8 cellular contexts compared by ENCODE assay signal in the genomic region with DNA sequence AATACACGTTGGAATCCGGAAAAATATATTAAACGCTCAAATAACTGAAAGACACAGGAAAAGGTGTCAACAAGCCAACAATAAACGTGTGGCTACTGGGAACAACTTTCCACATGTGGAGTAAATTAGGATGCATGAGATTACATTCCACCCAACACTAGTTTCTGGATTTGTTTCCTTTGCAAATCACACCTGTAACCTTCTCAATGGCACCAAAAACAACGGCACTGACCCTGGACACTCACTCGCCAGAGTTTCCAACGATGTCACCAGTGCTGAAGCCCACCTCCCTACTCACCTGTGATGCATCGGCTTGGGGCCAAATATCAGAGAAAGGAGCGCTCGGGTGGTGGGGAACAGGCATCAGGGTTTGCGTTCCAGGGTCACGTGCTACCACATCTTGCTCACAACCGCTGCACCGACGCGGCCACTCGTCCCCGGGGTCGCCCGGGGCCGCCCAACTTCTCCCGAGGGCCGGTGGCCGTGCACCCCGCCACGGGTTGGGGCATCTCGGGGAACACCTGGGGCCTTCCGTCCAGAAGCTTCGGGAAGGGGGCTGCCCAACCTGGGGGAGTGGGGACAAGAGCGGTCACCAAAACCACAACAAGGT. TPM values are rescaled to one million over a fixed set of nuclear protein-coding genes. Genes with fewer than 3 reads are reported as not detected.
DNase-seq lines count a peak whose midpoint lies in the region; ATAC-seq and TF ChIP-seq lines count a peak whose summit lies in the region.

No MANE protein-coding gene starts in this region.

- peak; percentile 47 for DNase-seq in GM10266 (ENCODE audit: extremely low spot score)
- peak; percentile 69 for DNase-seq in H7
- DNase-seq in M059J (ENCODE audit: low read depth), result peak; percentile 14
- DNase-seq in activated CD4-positive, alpha-beta T cell treated with anti-CD3 and anti-CD28 coated beads, Interleukin-2, amount 50 U/mL, for 48 hours, result peak; percentile 37 to 49
- DNase-seq in epithelial cell of proximal tubule (ENCODE audit: low read depth), result no peak
- DNase-seq in naive thymus-derived CD8-positive, alpha-beta T cell, result peak; percentile 9 to 68 (median 28)
- peak; percentile 42 for DNase-seq in transverse colon
- no peak for DNase-seq in middle frontal gyrus (ENCODE audit: extremely low spot score, low spot score)

- H3K27ac Mint-ChIP-seq in naive thymus-derived CD8-positive, alpha-beta T cell, result peak overlapping the region; percentile 73 to 93 (median 90)

- H3K36me3 ChIP-seq in H7 (replicated peaks; ENCODE audit: control insufficient read depth, insufficient read depth, low read length), result peaks cover 7% of the 10 kb centered on the region
- H3K36me3 ChIP-seq in transverse colon, result peaks cover 0 to 26% (median 7%) of the 10 kb centered on the region in 4 donors

- peaks cover 12 to 39% (median 33%) of the 10 kb centered on the region in 4 donors for H3K4me1 Mint-ChIP-seq in naive thymus-derived CD8-positive, alpha-beta T cell

- H3K27ac ChIP-seq in transverse colon, result peak overlapping the region; percentile 83 to 91 (median 87)

- in situ Hi-C loops in transverse colon (cut with MboI; ENCODE audit: low pct_ligation_motif_present in 1 of 4, low pct_unique_long_range_greater_than_20kb in 1 of 4, low sequenced_read_pairs in 3 of 4), result loop anchor here in 1 of 4 donors (10.0 kb wide), 1 partner anchor 124 kb away; no protein-coding TSS in a partner anchor

- H3K4me3 Mint-ChIP-seq in naive thymus-derived CD8-positive, alpha-beta T cell, result peak overlapping the region; percentile 83 to 93 (median 90)

- no peaks in the 10 kb centered on the region for H3K27me3 Mint-ChIP-seq in naive thymus-derived CD8-positive, alpha-beta T cell

- no peak for TF ChIP-seq POLR2A in transverse colon (IDR thresholded peaks at IDR 0.05)

- ATAC-seq in naive thymus-derived CD8-positive, alpha-beta T cell, result peak; percentile 27 to 28

- H3K9me3 ChIP-seq in transverse colon, result no peaks in the 10 kb centered on the region

- H3K4me3 ChIP-seq in H7 (ENCODE audit: insufficient read depth, low read depth, low read length) (peak overlapping the region; percentile 89), epithelial cell of proximal tubule (ENCODE audit: low read depth, low read length) (peak overlapping the region; percentile 65), transverse colon (peak overlapping the region; percentile 75 to 97 (median 88))

- H3K27me3 ChIP-seq in H7 (ENCODE audit: control insufficient read depth, insufficient read depth, low read length) (no peaks in the 10 kb centered on the region), transverse colon (no peaks in the 10 kb centered on the region)

- H3K9me3 Mint-ChIP-seq in naive thymus-derived CD8-positive, alpha-beta T cell, result peaks cover 0 to 2% (median 0%) of the 10 kb centered on the region in 9 donors

- no peak for TF ChIP-seq CTCF in GM10266 (IDR thresholded peaks at IDR 0.05; ENCODE audit: control insufficient read depth, insufficient read depth, low read depth, missing control alignments)
- TF ChIP-seq CTCF in epithelial cell of proximal tubule (conservative IDR thresholded peaks at IDR 0.05; ENCODE audit: low read depth, low read length), result no peak
- no peak for TF ChIP-seq CTCF in transverse colon (IDR thresholded peaks at IDR 0.05)

- WGBS in transverse colon (ENCODE audit: low coverage in 1 of 2), 2 donors, result 1 to 9% methylated on average over 7 to 16 of the region's 30 CpGs

- peaks cover 10 to 32% (median 24%) of the 10 kb centered on the region in 4 donors for H3K4me1 ChIP-seq in transverse colon

- H3K36me3 Mint-ChIP-seq in naive thymus-derived CD8-positive, alpha-beta T cell, result peaks cover 0 to 26% (median 0%) of the 10 kb centered on the region in 3 donors

- no peak for TF ChIP-seq EP300 in transverse colon (IDR thresholded peaks at IDR 0.05; ENCODE audit: low read depth)

- POLR2A ChIA-PET in naive thymus-derived CD8-positive, alpha-beta T cell (lab: Charles Lee), result interaction anchor here (1.0 kb wide), 1 partner anchor 440 kb away, joined by 3 read pairs; no protein-coding TSS in a partner anchor

- intact Hi-C loops in transverse colon (cut with DNase I; ENCODE audit: low total_unique reads), result no loop called here

RNA-seq across cellular contexts. Expression of a gene that starts 0.6 kb away (rescaled TPM):
- total RNA-seq in H7 (2014; rRNA removed; shearing (Covaris generic)), result 14.4 and 19.3 TPM in 2 replicates
- total RNA-seq in M059J (2014; rRNA removed; shearing (Covaris generic)), result 22.0 and 26.7 TPM in 2 replicates
- 22.8 and 34.1 TPM in 2 replicates for total RNA-seq in epithelial cell of proximal tubule
- 10 to 100 TPM; 33.8 to 40.4 TPM for total RNA-seq in naive thymus-derived CD8-positive, alpha-beta T cell
- polyA plus RNA-seq in naive thymus-derived CD8-positive, alpha-beta T cell, result 10 to 100 TPM; 11.1 to 19.1 (median 11.4) TPM
- total RNA-seq in transverse colon, result 10 to 100 TPM; 41.6 to 71.2 (median 42.4) TPM

RNA-seq across cellular contexts. Expression of a gene that starts 14.2 kb away (rescaled TPM):
- total RNA-seq in H7 (2014; rRNA removed; shearing (Covaris generic)), result not detected in 2 replicates
- not detected in 2 replicates for total RNA-seq in M059J (2014; rRNA removed; shearing (Covaris generic))
- total RNA-seq in epithelial cell of proximal tubule (not detected in 2 replicates), transverse colon (not detected)
- total RNA-seq in naive thymus-derived CD8-positive, alpha-beta T cell, result not detected
- not detected for polyA plus RNA-seq in naive thymus-derived CD8-positive, alpha-beta T cell

Comparison
In these comparisons a context has a peak if more than half of its experiments do, and no peak if none do; other contexts are left out.
1. DNase-seq: peak in GM10266 (single experiment), H7 (single experiment), M059J (single experiment), activated CD4-positive, alpha-beta T cell treated with anti-CD3 and anti-CD28 coated beads, Interleukin-2, amount 50 U/mL, for 48 hours (2 of 2), naive thymus-derived CD8-positive, alpha-beta T cell (10 of 10) and transverse colon (single experiment); none in epithelial cell of proximal tubule (single experiment) and middle frontal gyrus (single experiment).
2. Peak in every context shown above with its lines, with median percentiles within 50 percentile points of each other: H3K4me3 ChIP-seq.